31 cellular contexts compared by ENCODE assay signal in genomic region chr4:29734785-29735184, GRCh38.
"Had no signal": no experiment of that assay in that cellular context is flagged by ENCODE, and none has a peak within 500 bp of the region (broad histone marks: within the 10 kb centered on the region; RNA-seq: fewer than 3 reads in every experiment).

No MANE protein-coding gene starts in this region.

- ATAC-seq: activated CD4-positive, alpha-beta T cell treated with anti-CD3 and anti-CD28 coated beads for 36 hours; activated CD4-positive, CD25-positive, alpha-beta regulatory T cell treated with anti-CD3 and anti-CD28 coated beads, Interleukin-2, amount 50 U/mL, for 24 hours; activated CD8-positive, alpha-beta memory T cell treated with anti-CD3 and anti-CD28 coated beads, Interleukin-2, amount 10 ng/mL, durations not matched to agents 7 days and 5 days; activated CD8-positive, alpha-beta T cell treated with anti-CD3 and anti-CD28 coated beads, Interleukin-2, amount 10 ng/mL, durations not matched to agents 7 days and 5 days; activated naive CD8-positive, alpha-beta T cell treated with anti-CD3 and anti-CD28 coated beads, Interleukin-2, amount 50 U/mL, for 24 hours; body of pancreas; T-cell had no signal

- H3K36me3 ChIP-seq: adrenal gland, brain microvascular endothelial cell, breast epithelium had no signal

- H3K4me1 ChIP-seq: adrenal gland, body of pancreas, breast epithelium had no signal

- DNase-seq: activated B cell treated with CpG ODN at 0.5 μM for 24 hours; activated CD4-positive, alpha-beta memory T cell treated with anti-CD3 and anti-CD28 coated beads, Interleukin-2, amount 10 ng/mL, durations not matched to agents 7 days and 5 days; activated CD4-positive, alpha-beta T cell treated with anti-CD3 and anti-CD28 coated beads for 1 hour; activated CD4-positive, alpha-beta T cell treated with anti-CD3 and anti-CD28 coated beads for 36 hours; activated CD4-positive, alpha-beta T cell treated with anti-CD3 and anti-CD28 coated beads for 48 hours; activated CD4-positive, alpha-beta T cell treated with anti-CD3 and anti-CD28 coated beads, Interleukin-2, amount 10 ng/mL, durations not matched to agents 7 days and 5 days; activated CD4-positive, alpha-beta T cell treated with anti-CD3 and anti-CD28 coated beads, Interleukin-2, amount 50 U/mL, for 48 hours; activated CD8-positive, alpha-beta memory T cell treated with anti-CD3 and anti-CD28 coated beads for 24 hours; activated CD8-positive, alpha-beta memory T cell treated with anti-CD3 and anti-CD28 coated beads, Interleukin-2, amount 10 ng/mL, durations not matched to agents 7 days and 5 days; activated CD8-positive, alpha-beta memory T cell treated with anti-CD3 and anti-CD28 coated beads, Interleukin-2, amount 50 U/mL, for 48 hours; activated CD8-positive, alpha-beta T cell treated with anti-CD3 and anti-CD28 coated beads, Interleukin-2, amount 10 ng/mL, durations not matched to agents 7 days and 5 days; activated effector memory CD4-positive, alpha-beta T cell treated with Interleukin-2 at 50 U/mL for 16 hours; activated gamma-delta T cell; activated naive CD4-positive, alpha-beta T cell treated with anti-CD3 and anti-CD28 coated beads, Interleukin-2, amount 10 ng/mL, durations not matched to agents 7 days and 5 days; activated naive CD4-positive, alpha-beta T cell treated with Interleukin-2 at 50 U/mL for 16 hours; activated naive CD8-positive, alpha-beta T cell treated with anti-CD3 and anti-CD28 coated beads, Interleukin-2, amount 10 ng/mL, durations not matched to agents 7 days and 5 days; activated naive CD8-positive, alpha-beta T cell treated with anti-CD3 and anti-CD28 coated beads, Interleukin-2, amount 50 U/mL, for 24 hours; activated T-cell treated with anti-CD3 and anti-CD28 coated beads, Interleukin-2, amount 50 U/mL, for 24 hours; activated T-cell treated with anti-CD3 and anti-CD28 coated beads, Interleukin-2, amount 50 U/mL, for 48 hours; adrenal gland; amniotic stem cell; aorta; body of pancreas; brain microvascular endothelial cell; central memory CD4-positive, alpha-beta T cell; T-cell; T-helper 2 cell; T-helper 9 cell had no signal

- H3K27ac ChIP-seq: adrenal gland, body of pancreas, brain microvascular endothelial cell, breast epithelium, VCaP had no signal

- H3K4me3 ChIP-seq: adrenal gland, body of pancreas, breast epithelium had no signal

- H3K9me3 ChIP-seq: adrenal gland, body of pancreas, breast epithelium had no signal

- H3K27me3 ChIP-seq: adrenal gland, body of pancreas, brain microvascular endothelial cell, breast epithelium had no signal
